In the genomic region with DNA sequence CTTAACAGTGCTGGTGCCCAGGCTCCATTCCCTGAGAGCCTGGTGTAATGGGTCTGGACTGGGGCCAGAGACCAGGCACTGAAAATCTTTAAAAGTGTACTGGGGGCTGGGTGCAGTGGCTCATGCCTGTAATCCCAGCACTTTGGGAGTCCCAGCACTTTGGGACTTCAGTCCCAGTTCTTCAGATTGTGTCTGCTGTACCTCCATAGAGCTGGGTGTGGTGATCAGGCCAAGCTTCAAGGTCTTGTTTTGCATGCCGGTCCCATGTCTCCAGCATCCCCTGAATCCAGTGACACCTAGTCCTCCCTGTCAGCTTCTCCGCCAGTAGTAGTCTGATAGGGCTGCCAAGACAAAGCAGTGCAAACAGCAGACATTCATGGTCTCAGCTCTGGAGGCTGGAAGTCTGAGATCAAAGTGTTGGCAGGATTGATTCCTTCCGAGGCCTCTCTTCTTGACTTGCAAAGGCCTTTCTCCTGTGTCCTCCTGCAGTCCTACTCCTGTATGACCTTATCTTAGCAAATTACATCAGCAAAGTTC, we compare ENCODE assay signal across 16 cellular contexts.
DNase-seq lines count a peak whose midpoint lies in the region; ATAC-seq and TF ChIP-seq lines count a peak whose summit lies in the region.
"Had no signal": no experiment of that assay in that cellular context is flagged by ENCODE, and none has a peak within 500 bp of the region (broad histone marks: within the 10 kb centered on the region; RNA-seq: fewer than 3 reads in every experiment).

No MANE protein-coding gene starts in this region.

- H3K9ac ChIP-seq in endodermal cell (ENCODE audit: extremely low read depth, low read length, poor library complexity, severe bottlenecking) (no peak overlapping the region), PC-3 (ENCODE audit: low read length) (no peak overlapping the region)
- H3K9ac ChIP-seq: BLaER1 treated with 17β-estradiol and CSF1 and Interleukin-3, amounts not matched to agents 10 nM and 100 nM had no signal

- WGBS in endodermal cell (ENCODE audit: insufficient coverage in 1 of 2, insufficient read length in 1 of 2), 2 experiments: 91 to 100% methylated on average over 2 to 3 of the region's 3 CpGs

- H3K9me3 ChIP-seq in DOHH2 (ENCODE audit: control insufficient read depth, insufficient read depth, low read length): no peaks in the 10 kb centered on the region
- no peaks in the 10 kb centered on the region for H3K9me3 ChIP-seq in OCI-LY7 (ENCODE audit: low read length)
- H3K9me3 ChIP-seq in endodermal cell (ENCODE audit: control insufficient read depth, low read length): no peaks in the 10 kb centered on the region
- H3K9me3 ChIP-seq in PC-3 (ENCODE audit: low read length): no peaks in the 10 kb centered on the region
- H3K9me3 ChIP-seq: HAP-1 had no signal

- H3K79me2 ChIP-seq in DOHH2 (ENCODE audit: control insufficient read depth, low read length) (no peaks in the 10 kb centered on the region), OCI-LY7 (ENCODE audit: insufficient read depth, low read depth, low read length) (no peaks in the 10 kb centered on the region), PC-3 (ENCODE audit: low read length) (no peaks in the 10 kb centered on the region)

- BruUV-seq in OCI-LY7 (replicated peaks; lab: Mats Ljungman, UMichigan) (no TSS peak), PC-3 (replicated peaks; lab: Mats Ljungman, UMichigan) (no TSS peak)

- H3K9me2 ChIP-seq in DOHH2 (replicated peaks; ENCODE audit: control insufficient read depth, low read length) (no peaks in the 10 kb centered on the region), OCI-LY7 (ENCODE audit: insufficient read depth, low read length) (no peaks in the 10 kb centered on the region), PC-3 (replicated peaks; ENCODE audit: low read length) (no peaks in the 10 kb centered on the region)

- no peaks in the 10 kb centered on the region for H3K36me3 Mint-ChIP-seq in endodermal cell (ENCODE audit: low read depth)
- H3K36me3 Mint-ChIP-seq: CD4-positive, CD25-positive, alpha-beta regulatory T cell had no signal

- no peak for TF ChIP-seq CTCF in DOHH2 (IDR thresholded peaks at IDR 0.05; ENCODE audit: low read depth, low read length, poor library complexity, severe bottlenecking)
- TF ChIP-seq CTCF in OCI-LY7 (conservative IDR thresholded peaks at IDR 0.05; ENCODE audit: low read length): no peak
- no peak for TF ChIP-seq CTCF in endodermal cell (conservative IDR thresholded peaks at IDR 0.05)
- no peak for TF ChIP-seq CTCF in PC-3 (conservative IDR thresholded peaks at IDR 0.05; ENCODE audit: low read depth, low read length)

- H4K20me1 ChIP-seq in DOHH2 (ENCODE audit: control insufficient read depth, insufficient read depth, low read depth, low read length): 0 out of 2 replicates have a peak, but pooled peaks cover 4% of the 10 kb centered on the region
- H4K20me1 ChIP-seq in OCI-LY7 (ENCODE audit: insufficient read depth, low read length): no peaks in the 10 kb centered on the region
- no peaks in the 10 kb centered on the region for H4K20me1 ChIP-seq in PC-3 (ENCODE audit: low read length)
- H4K20me1 ChIP-seq: BLaER1 treated with 17β-estradiol and CSF1 and Interleukin-3, amounts not matched to agents 10 nM and 100 nM had no signal

- POLR2A ChIA-PET in OCI-LY7 (lab: Charles Lee): interaction anchor here (1.0 to 1.6 kb wide), 2 partner anchors 9 to 14 kb away, joined by 4 read pairs; no protein-coding TSS in a partner anchor
- POLR2A ChIA-PET in PC-3 (lab: Charles Lee; ENCODE audit: unreplicated experiment): no interaction called here

- H3K36me3 ChIP-seq in DOHH2 (ENCODE audit: control insufficient read depth, low read length) (no peaks in the 10 kb centered on the region), OCI-LY7 (ENCODE audit: insufficient read depth, low read length) (no peaks in the 10 kb centered on the region), endodermal cell (ENCODE audit: control insufficient read depth, insufficient read depth, low read length) (no peaks in the 10 kb centered on the region), PC-3 (ENCODE audit: low read depth, low read length) (no peaks in the 10 kb centered on the region)
- H3K36me3 ChIP-seq: BLaER1 treated with 17β-estradiol and CSF1 and Interleukin-3, amounts not matched to agents 10 nM and 100 nM; HAP-1 had no signal

- H2AFZ ChIP-seq in OCI-LY7 (ENCODE audit: low read length): no peak overlapping the region
- no peak overlapping the region for H2AFZ ChIP-seq in PC-3 (ENCODE audit: low read length)

- peaks cover 3% of the 10 kb centered on the region for H3K27me3 Mint-ChIP-seq in endodermal cell (ENCODE audit: insufficient read depth)

- H3K4me1 Mint-ChIP-seq in endodermal cell: peaks cover 4% of the 10 kb centered on the region
- H3K4me1 Mint-ChIP-seq: CD4-positive, CD25-positive, alpha-beta regulatory T cell had no signal

- H3F3A ChIP-seq in DOHH2 (ENCODE audit: control insufficient read depth, insufficient read depth) (peaks cover 2% of the 10 kb centered on the region; the same call in 1 of the 2 replicates), PC-3 (ENCODE audit: low read length, unreplicated experiment) (no peaks in the 10 kb centered on the region)

- 0 out of 2 replicates have a peak overlapping the region, but pooled peaks have one; percentile 6 for H3K4me3 ChIP-seq in DOHH2 (ENCODE audit: low read length)
- no peak overlapping the region for H3K4me3 ChIP-seq in OCI-LY7 (ENCODE audit: low read depth, low read length, poor library complexity, severe bottlenecking)
- no peak overlapping the region for H3K4me3 ChIP-seq in endodermal cell (ENCODE audit: low read length)
- no peak overlapping the region for H3K4me3 ChIP-seq in PC-3 (ENCODE audit: low read length)
- H3K4me3 ChIP-seq: BLaER1 treated with 17β-estradiol and CSF1 and Interleukin-3, amounts not matched to agents 10 nM and 100 nM; HAP-1 had no signal

- peaks cover 17% of the 10 kb centered on the region for H3K27me3 ChIP-seq in DOHH2 (ENCODE audit: control insufficient read depth, low read length)
- no peaks in the 10 kb centered on the region for H3K27me3 ChIP-seq in endodermal cell (ENCODE audit: control insufficient read depth, insufficient read depth, low read length, poor library complexity, severe bottlenecking)
- no peaks in the 10 kb centered on the region for H3K27me3 ChIP-seq in PC-3 (ENCODE audit: low read length)
- H3K27me3 ChIP-seq: BLaER1 treated with 17β-estradiol and CSF1 and Interleukin-3, amounts not matched to agents 10 nM and 100 nM had no signal

- DNase-seq in OCI-LY7 (ENCODE audit: low spot score): no peak
- peak; percentile 28 for DNase-seq in endodermal cell
- DNase-seq in NCI-H1092 treated with DMSO at 0.1 percent for 48 hours (lab: John Stamatoyannopoulos, UW): no peak
- no peak for DNase-seq in stimulated activated CD4-positive, alpha-beta T cell treated with anti-CD3 and anti-CD28 coated beads, Interleukin-2, amount 100 ng/mL, for 48 hours
- no peak for DNase-seq in PC-3
- DNase-seq: 8988T; AML-193; CD4-positive, CD25-positive, alpha-beta regulatory T cell; GOT3; HFFc6 had no signal

- H3K9me3 Mint-ChIP-seq in endodermal cell: peaks cover 6% of the 10 kb centered on the region
- H3K9me3 Mint-ChIP-seq: HFFc6 had no signal

- H3K27ac ChIP-seq in DOHH2 (ENCODE audit: low read depth, low read length) (no peak overlapping the region), OCI-LY7 (ENCODE audit: low read depth, low read length, poor library complexity, severe bottlenecking) (no peak overlapping the region), endodermal cell (ENCODE audit: low read depth, low read length) (no peak overlapping the region), PC-3 (ENCODE audit: low read length) (no peak overlapping the region)
- H3K27ac ChIP-seq: BLaER1 treated with 17β-estradiol and CSF1 and Interleukin-3, amounts not matched to agents 10 nM and 100 nM; HL-60 had no signal

- CTCF ChIA-PET in OCI-LY7 (lab: Charles Lee; ENCODE audit: unreplicated experiment) (interaction anchor here (0.5 kb wide), 1 partner anchor 722 kb away, joined by 13 read pairs; no protein-coding TSS in a partner anchor), PC-3 (lab: Charles Lee) (no interaction called here)

- no peak overlapping the region for H3K4me3 Mint-ChIP-seq in endodermal cell
- H3K4me3 Mint-ChIP-seq: CD4-positive, CD25-positive, alpha-beta regulatory T cell; HFFc6 had no signal

- peaks cover 28% of the 10 kb centered on the region for H3K4me1 ChIP-seq in DOHH2 (ENCODE audit: control insufficient read depth, low read length)
- H3K4me1 ChIP-seq in OCI-LY7 (ENCODE audit: insufficient read depth, low read length, poor library complexity, severe bottlenecking): peaks cover 39% of the 10 kb centered on the region
- H3K4me1 ChIP-seq in endodermal cell (ENCODE audit: control insufficient read depth, insufficient read depth, low read length): no peaks in the 10 kb centered on the region
- H3K4me1 ChIP-seq in PC-3 (ENCODE audit: insufficient read depth, low read length): no peaks in the 10 kb centered on the region
- H3K4me1 ChIP-seq: HAP-1 had no signal

- intact Hi-C loops in OCI-LY7 (cut with micrococcal nuclease; ENCODE audit: unreplicated experiment) (loop anchor here (5.0 to 10.0 kb wide), 2 partner anchors 175 to 267 kb away; no protein-coding TSS in a partner anchor), PC-3 (cut with micrococcal nuclease) (loop anchor here (10.0 kb wide), 1 partner anchor 175 kb away; no protein-coding TSS in a partner anchor)

- H3K27ac Mint-ChIP-seq in endodermal cell: no peak overlapping the region
- H3K27ac Mint-ChIP-seq: CD4-positive, CD25-positive, alpha-beta regulatory T cell; HFFc6 had no signal

- ATAC-seq in GM21619 (IDR thresholded peaks at IDR 0.05; ENCODE audit: unreplicated experiment) (peak; percentile 13), HG03139 (IDR thresholded peaks at IDR 0.05; ENCODE audit: unreplicated experiment) (no peak), PC-3 (no peak)

- H3K4me2 ChIP-seq in DOHH2 (ENCODE audit: low read length): peak overlapping the region; percentile 30
- peak overlapping the region; percentile 34 for H3K4me2 ChIP-seq in OCI-LY7 (ENCODE audit: low read length)
- no peak overlapping the region for H3K4me2 ChIP-seq in PC-3 (ENCODE audit: low read length)
- H3K4me2 ChIP-seq: BLaER1 treated with 17β-estradiol and CSF1 and Interleukin-3, amounts not matched to agents 10 nM and 100 nM had no signal
